11 cellular contexts compared by ENCODE assay signal in genomic region chr17:411416-412120, GRCh38. TPM values are rescaled to one million over a fixed set of nuclear protein-coding genes. Genes with fewer than 3 reads are reported as not detected.
DNase-seq lines count a peak whose midpoint lies in the region; ATAC-seq and TF ChIP-seq lines count a peak whose summit lies in the region.
"Had no signal": no experiment of that assay in that cellular context is flagged by ENCODE, and none has a peak within 500 bp of the region (broad histone marks: within the 10 kb centered on the region; RNA-seq: fewer than 3 reads in every experiment).

No MANE protein-coding gene starts in this region.

- H3K79me2 ChIP-seq in hepatocyte = no peaks in the 10 kb centered on the region

- H4K20me1 ChIP-seq in hepatocyte (ENCODE audit: insufficient read depth, poor library complexity, severe bottlenecking) = no peaks in the 10 kb centered on the region
- H4K20me1 ChIP-seq: BLaER1 had no signal

- no peaks in the 10 kb centered on the region for H3K36me3 ChIP-seq in hepatocyte (replicated peaks; ENCODE audit: insufficient read depth, low read depth)
- H3K36me3 ChIP-seq: BLaER1 had no signal

- H3K4me1 Mint-ChIP-seq in activated naive CD4-positive, alpha-beta T cell treated with anti-CD3 and anti-CD28 coated beads, Interleukin-2, amount 10 ng/mL, durations not matched to agents 7 days and 5 days = peaks cover 70% of the 10 kb centered on the region
- H3K4me1 Mint-ChIP-seq in activated CD8-positive, alpha-beta T cell treated with anti-CD3 and anti-CD28 coated beads for 36 hours (ENCODE audit: low read depth) = peaks cover 60% of the 10 kb centered on the region
- H3K4me1 Mint-ChIP-seq in stimulated activated memory B cell treated with anti-CD40 and anti-IgM and Interleukin-4, amounts not matched to agents 10 μg/mL and 1 μg/mL and 100 μg/mL, for 72 hours = peaks cover 59% of the 10 kb centered on the region

- no peaks in the 10 kb centered on the region for H3K9me3 ChIP-seq in hepatocyte (ENCODE audit: low read depth)
- H3K9me3 ChIP-seq: ascending aorta, BLaER1, heart right ventricle had no signal

- DNase-seq in activated naive CD4-positive, alpha-beta T cell treated with anti-CD3 and anti-CD28 coated beads, Interleukin-2, amount 10 ng/mL, durations not matched to agents 7 days and 5 days = no peak
- DNase-seq in activated naive CD4-positive, alpha-beta T cell (lab: John Stamatoyannopoulos, UW) = no peak
- DNase-seq in activated CD8-positive, alpha-beta T cell treated with anti-CD3 and anti-CD28 coated beads for 36 hours = no peak
- DNase-seq in hepatocyte (ENCODE audit: low spot score) (no peak), KG1 (lab: John Stamatoyannopoulos, UW) (no peak), NCI-H2029 treated with DMSO at 0.1 percent for 48 hours (lab: John Stamatoyannopoulos, UW) (no peak)

- peak overlapping the region; percentile 80 for H3K4me3 Mint-ChIP-seq in activated naive CD4-positive, alpha-beta T cell treated with anti-CD3 and anti-CD28 coated beads, Interleukin-2, amount 10 ng/mL, durations not matched to agents 7 days and 5 days
- peak overlapping the region; percentile 75 for H3K4me3 Mint-ChIP-seq in activated CD8-positive, alpha-beta T cell treated with anti-CD3 and anti-CD28 coated beads for 36 hours
- H3K4me3 Mint-ChIP-seq in stimulated activated memory B cell treated with anti-CD40 and anti-IgM and Interleukin-4, amounts not matched to agents 10 μg/mL and 1 μg/mL and 100 μg/mL, for 72 hours = peak overlapping the region; percentile 86

- peak overlapping the region; percentile 91 for H3K27ac Mint-ChIP-seq in activated naive CD4-positive, alpha-beta T cell treated with anti-CD3 and anti-CD28 coated beads, Interleukin-2, amount 10 ng/mL, durations not matched to agents 7 days and 5 days
- H3K27ac Mint-ChIP-seq in activated CD8-positive, alpha-beta T cell treated with anti-CD3 and anti-CD28 coated beads for 36 hours = peak overlapping the region; percentile 73
- H3K27ac Mint-ChIP-seq in stimulated activated memory B cell treated with anti-CD40 and anti-IgM and Interleukin-4, amounts not matched to agents 10 μg/mL and 1 μg/mL and 100 μg/mL, for 72 hours = peak overlapping the region; percentile 82

- ATAC-seq in activated CD8-positive, alpha-beta T cell treated with anti-CD3 and anti-CD28 coated beads for 36 hours = no peak
- ATAC-seq in stimulated activated memory B cell treated with anti-CD40 and anti-IgM and Interleukin-4, amounts not matched to agents 10 μg/mL and 1 μg/mL and 100 μg/mL, for 72 hours = no peak
- no peak for ATAC-seq in GM21786 (IDR thresholded peaks at IDR 0.05; ENCODE audit: unreplicated experiment)

- intact Hi-C loops in activated CD8-positive, alpha-beta T cell treated with anti-CD3 and anti-CD28 coated beads for 36 hours (cut with micrococcal nuclease) = loop anchor here (5.0 kb wide), 2 partner anchors 291 to 586 kb away; partner anchors contain the start of gene TIMM22

- 85% methylated on average over 13 of the region's 13 CpGs for WGBS in hepatocyte (ENCODE audit: low lambda C conversion rate, missing lambda C conversion rate)

- CTCF ChIA-PET in activated naive CD4-positive, alpha-beta T cell treated with anti-CD3 and anti-CD28 coated beads, Interleukin-2, amount 10 ng/mL, durations not matched to agents 7 days and 5 days (lab: Charles Lee) = interaction anchor here (0.6 to 3.3 kb wide), 36 partner anchors 10 to 1563 kb away, joined by 3 to 99 read pairs (median 4); partner anchors contain the start of genes GLOD4, MRM3 and TIMM22
- CTCF ChIA-PET in activated CD8-positive, alpha-beta T cell treated with anti-CD3 and anti-CD28 coated beads for 36 hours (lab: Charles Lee) = interaction anchor here (0.6 to 3.3 kb wide), 64 partner anchors 10 to 585 kb away, joined by 3 to 162 read pairs (median 5); partner anchors contain the start of genes GEMIN4, GLOD4, MRM3 and RFLNB

- peak overlapping the region; percentile 36 for H3K27ac ChIP-seq in hepatocyte
- H3K27ac ChIP-seq: BLaER1 had no signal

- POLR2A ChIA-PET in activated CD8-positive, alpha-beta T cell treated with anti-CD3 and anti-CD28 coated beads for 36 hours (lab: Charles Lee) = interaction anchor here (0.8 to 1.8 kb wide), 6 partner anchors 10 to 568 kb away, joined by 3 to 6 read pairs (median 4); partner anchors contain the start of gene NXN

- TF ChIP-seq CTCF in activated CD8-positive, alpha-beta T cell treated with anti-CD3 and anti-CD28 coated beads for 36 hours (IDR thresholded peaks at IDR 0.05) = no peak
- TF ChIP-seq CTCF in hepatocyte (IDR thresholded peaks at IDR 0.05; ENCODE audit: poor library complexity) = no peak

- no peaks in the 10 kb centered on the region for H3K27me3 ChIP-seq in hepatocyte
- H3K27me3 ChIP-seq: ascending aorta, heart right ventricle had no signal

- H2AFZ ChIP-seq in hepatocyte = no peak overlapping the region

- H3K9me3 Mint-ChIP-seq in activated naive CD4-positive, alpha-beta T cell treated with anti-CD3 and anti-CD28 coated beads, Interleukin-2, amount 10 ng/mL, durations not matched to agents 7 days and 5 days = no peaks in the 10 kb centered on the region
- no peaks in the 10 kb centered on the region for H3K9me3 Mint-ChIP-seq in activated CD8-positive, alpha-beta T cell treated with anti-CD3 and anti-CD28 coated beads for 36 hours
- H3K9me3 Mint-ChIP-seq in stimulated activated memory B cell treated with anti-CD40 and anti-IgM and Interleukin-4, amounts not matched to agents 10 μg/mL and 1 μg/mL and 100 μg/mL, for 72 hours = no peaks in the 10 kb centered on the region

- peaks cover 4% of the 10 kb centered on the region for H3K4me1 ChIP-seq in hepatocyte (ENCODE audit: insufficient read depth)

- H3K9me2 ChIP-seq in hepatocyte (replicated peaks; ENCODE audit: insufficient read depth) = no peaks in the 10 kb centered on the region

- H3K36me3 Mint-ChIP-seq in activated naive CD4-positive, alpha-beta T cell treated with anti-CD3 and anti-CD28 coated beads, Interleukin-2, amount 10 ng/mL, durations not matched to agents 7 days and 5 days = peaks cover 56% of the 10 kb centered on the region
- peaks cover 6% of the 10 kb centered on the region for H3K36me3 Mint-ChIP-seq in activated CD8-positive, alpha-beta T cell treated with anti-CD3 and anti-CD28 coated beads for 36 hours (ENCODE audit: low read depth)
- peaks cover 6% of the 10 kb centered on the region for H3K36me3 Mint-ChIP-seq in stimulated activated memory B cell treated with anti-CD40 and anti-IgM and Interleukin-4, amounts not matched to agents 10 μg/mL and 1 μg/mL and 100 μg/mL, for 72 hours

- H3K4me3 ChIP-seq in hepatocyte = no peak overlapping the region

- peak overlapping the region; percentile 74 for H3K4me2 ChIP-seq in hepatocyte

- peaks cover 5% of the 10 kb centered on the region for H3K27me3 Mint-ChIP-seq in activated naive CD4-positive, alpha-beta T cell treated with anti-CD3 and anti-CD28 coated beads, Interleukin-2, amount 10 ng/mL, durations not matched to agents 7 days and 5 days
- no peaks in the 10 kb centered on the region for H3K27me3 Mint-ChIP-seq in activated CD8-positive, alpha-beta T cell treated with anti-CD3 and anti-CD28 coated beads for 36 hours
- H3K27me3 Mint-ChIP-seq in stimulated activated memory B cell treated with anti-CD40 and anti-IgM and Interleukin-4, amounts not matched to agents 10 μg/mL and 1 μg/mL and 100 μg/mL, for 72 hours = no peaks in the 10 kb centered on the region

RNA-seq across cellular contexts. Expression of gene RFLNB, which starts 34.2 kb away (rescaled TPM):
- total RNA-seq in activated CD8-positive, alpha-beta T cell treated with anti-CD3 and anti-CD28 coated beads for 36 hours = 10 to 100 TPM; 45.9 to 46.1 TPM
- 23.7 and 27.9 TPM in 2 replicates for total RNA-seq in hepatocyte
- polyA plus RNA-seq in hepatocyte = 18.1 and 21.2 TPM in 2 replicates

RNA-seq across cellular contexts. Expression of gene RPH3AL, which starts 59.0 kb away (rescaled TPM):
- 1 to 10 TPM in 1 of 2 experiments, under 1 TPM in 1; 0.72 to 1.1 TPM for total RNA-seq in activated CD8-positive, alpha-beta T cell treated with anti-CD3 and anti-CD28 coated beads for 36 hours
- total RNA-seq in hepatocyte = 7.0 and 10.2 TPM in 2 replicates
- polyA plus RNA-seq in hepatocyte = 7.6 and 12.0 TPM in 2 replicates
